In the genomic region with DNA sequence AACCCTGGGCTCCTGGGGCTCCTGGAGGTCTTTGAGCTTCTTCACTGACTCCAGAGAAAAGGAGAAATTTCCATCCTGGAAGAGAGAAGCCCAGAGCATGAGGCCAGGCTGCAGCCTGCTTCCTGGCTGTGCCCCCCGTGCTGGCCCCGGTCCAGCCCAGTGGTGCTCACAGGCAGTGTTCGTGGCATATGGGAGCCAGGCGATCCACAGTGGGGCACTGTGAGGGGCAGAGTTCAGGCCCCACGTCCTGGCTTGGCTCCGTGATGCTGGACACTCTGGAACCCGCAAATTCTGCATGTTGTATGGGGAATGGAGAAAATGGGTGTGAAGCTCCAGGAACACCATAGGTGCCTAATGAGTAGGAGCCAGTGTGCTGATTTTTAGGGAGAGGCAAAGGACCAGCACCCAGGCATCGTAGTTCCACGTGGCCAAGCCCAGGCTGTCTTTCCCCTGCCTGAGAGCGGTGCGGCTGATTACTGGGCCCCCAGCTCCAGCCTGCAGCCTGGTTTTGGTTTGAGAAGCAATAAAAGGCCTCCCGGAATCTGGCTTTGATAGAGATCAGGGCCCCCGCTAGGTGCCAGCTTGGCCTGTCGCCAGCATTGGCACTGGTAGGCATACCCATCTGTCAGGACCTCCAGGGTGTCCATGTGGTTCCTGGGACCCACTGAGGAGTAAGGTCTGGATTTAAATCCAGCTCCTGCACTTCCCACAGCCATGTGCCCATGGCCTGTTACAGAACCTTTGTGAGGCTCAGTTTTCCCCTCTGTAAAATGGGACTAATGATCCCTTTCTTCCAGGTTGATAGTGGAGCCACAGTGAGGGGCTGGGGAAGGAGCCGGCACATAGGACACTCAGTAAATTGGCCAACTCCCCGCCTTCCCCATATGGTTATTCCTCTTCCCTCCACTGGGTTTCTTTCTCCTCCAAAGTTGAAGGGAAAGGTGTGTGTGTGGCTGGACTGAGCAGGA, we compare ENCODE assay signal across 22 cellular contexts. TPM values are rescaled to one million over a fixed set of nuclear protein-coding genes. Genes with fewer than 3 reads are reported as not detected.
DNase-seq lines count a peak whose midpoint lies in the region; FAIRE-seq and TF ChIP-seq lines count a peak whose summit lies in the region.
"Had no signal": no experiment of that assay in that cellular context is flagged by ENCODE, and none has a peak within 500 bp of the region (broad histone marks: within the 10 kb centered on the region; RNA-seq: fewer than 3 reads in every experiment).

No MANE protein-coding gene starts in this region.

- DNase-seq in activated CD4-positive, CD25-positive, alpha-beta regulatory T cell treated with anti-CD3 and anti-CD28 coated beads, Interleukin-2, amount 50 U/mL, for 72 hours = peak; percentile 9
- no peak for DNase-seq in activated CD4-positive, CD25-positive, alpha-beta regulatory T cell (lab: John Stamatoyannopoulos, UW)
- DNase-seq in Peyer's patch (no peak), kidney (peak; percentile 64), thyroid gland (no peak), HPDE6-E6E7 (ENCODE audit: extremely low spot score) (no peak), NCI-H2029 (lab: John Stamatoyannopoulos, UW) (no peak)
- no peak for DNase-seq in effector memory CD4-positive, alpha-beta T cell
- DNase-seq: CD8-positive, alpha-beta T cell; GF-D8; NCI-H1436 treated with DMSO at 0.1 percent for 48 hours; NCI-H2107; NCI-H2227 treated with DMSO at 0.1 percent for 48 hours; NCI-H526; NK-92 treated with Interleukin-12 subunit alpha and Interleukin-12 subunit beta, amount 100 ng/mL, for 24 hours had no signal

- no peaks in the 10 kb centered on the region for H3K27me3 ChIP-seq in Peyer's patch
- H3K27me3 ChIP-seq in thyroid gland = no peaks in the 10 kb centered on the region
- H3K27me3 ChIP-seq in effector memory CD4-positive, alpha-beta T cell (replicated peaks; ENCODE audit: control insufficient read depth, insufficient read depth, low read length, poor library complexity, severe bottlenecking) = no peaks in the 10 kb centered on the region
- H3K27me3 ChIP-seq: BLaER1, SJCRH30 had no signal

- peak overlapping the region in 3 of 4 donors; percentile 57 to 96 (median 85) for H3K27ac ChIP-seq in Peyer's patch
- no peak overlapping the region for H3K27ac ChIP-seq in kidney (ENCODE audit: low read depth in 2 of 2, low read length in 2 of 2)
- peak overlapping the region in 2 of 3 donors; percentile 9 to 65 for H3K27ac ChIP-seq in thyroid gland
- no peak overlapping the region for H3K27ac ChIP-seq in effector memory CD4-positive, alpha-beta T cell (ENCODE audit: insufficient read depth, low read length, poor library complexity, severe bottlenecking)
- H3K27ac ChIP-seq: BLaER1, KMS-11, SJCRH30 had no signal

- no peak for TF ChIP-seq POLR2A in Peyer's patch (IDR thresholded peaks at IDR 0.05)
- TF ChIP-seq POLR2A in thyroid gland (IDR thresholded peaks at IDR 0.05) = no peak

- TF ChIP-seq CTCF in Peyer's patch (IDR thresholded peaks at IDR 0.05) (no peak), kidney (IDR thresholded peaks at IDR 0.05; ENCODE audit: borderline replicate concordance, extremely low read depth, insufficient read depth) (no peak), thyroid gland (IDR thresholded peaks at IDR 0.05) (no peak)

- H3K4me1 ChIP-seq in Peyer's patch (peaks cover 0 to 7% (median 0%) of the 10 kb centered on the region in 4 donors), kidney (ENCODE audit: control insufficient read depth in 1 of 2, insufficient read depth in 1 of 2, low read depth in 1 of 2, low read length in 2 of 2) (peaks cover 0 to 7% of the 10 kb centered on the region in 2 donors), thyroid gland (peaks cover 12 to 35% of the 10 kb centered on the region in 2 donors)
- no peaks in the 10 kb centered on the region for H3K4me1 ChIP-seq in effector memory CD4-positive, alpha-beta T cell (ENCODE audit: control insufficient read depth, insufficient read depth, low read length, poor library complexity, severe bottlenecking)

- H3K9me3 ChIP-seq in Peyer's patch = peaks cover 0 to 8% (median 0%) of the 10 kb centered on the region in 4 donors
- H3K9me3 ChIP-seq in kidney (ENCODE audit: control insufficient read depth in 1 of 2, low read length in 2 of 2) = peaks cover 0 to 7% of the 10 kb centered on the region in 2 donors
- H3K9me3 ChIP-seq in thyroid gland = no peaks in the 10 kb centered on the region
- no peaks in the 10 kb centered on the region for H3K9me3 ChIP-seq in effector memory CD4-positive, alpha-beta T cell (ENCODE audit: control insufficient read depth, low read length)
- H3K9me3 ChIP-seq: SJCRH30 had no signal

- no peak for FAIRE-seq in kidney (lab: Jason Lieb, UNC)
- FAIRE-seq: A204.1, H1 had no signal

- H3K36me3 ChIP-seq in Peyer's patch = no peaks in the 10 kb centered on the region
- H3K36me3 ChIP-seq in kidney (ENCODE audit: control insufficient read depth in 1 of 2, insufficient read depth in 2 of 2, low read length in 2 of 2) = no peaks in the 10 kb centered on the region
- H3K36me3 ChIP-seq in thyroid gland = no peaks in the 10 kb centered on the region
- no peaks in the 10 kb centered on the region for H3K36me3 ChIP-seq in effector memory CD4-positive, alpha-beta T cell (ENCODE audit: control insufficient read depth, insufficient read depth, low read length)
- H3K36me3 ChIP-seq: BLaER1, SJCRH30 had no signal

- H3K4me3 ChIP-seq in Peyer's patch (peak overlapping the region in 3 of 4 donors; percentile 17 to 57 (median 51)), kidney (ENCODE audit: low read length in 2 of 2) (no peak overlapping the region), thyroid gland (replicated peaks in 1 of 3) (no peak overlapping the region)
- no peak overlapping the region for H3K4me3 ChIP-seq in effector memory CD4-positive, alpha-beta T cell (ENCODE audit: insufficient read depth, low read depth, low read length, poor library complexity, severe bottlenecking)
- H3K4me3 ChIP-seq: BLaER1, SJCRH30 had no signal

- 89 to 91% methylated on average over 12 to 16 of the region's 16 CpGs for WGBS in thyroid gland, 2 donors

- no peak overlapping the region for H3K9ac ChIP-seq in kidney (ENCODE audit: low read length in 2 of 2)
- H3K9ac ChIP-seq: BLaER1, KMS-11 had no signal

- intact Hi-C loops in kidney (cut with DNase I) = no loop called here
- intact Hi-C loops in thyroid gland (cut with DNase I) = loop anchor here (10.0 kb wide), 1 partner anchor 579 kb away; no protein-coding TSS in a partner anchor

RNA-seq across cellular contexts. Expression of gene GUCA2A, which starts 0.7 kb away (rescaled TPM):
- 1,000 to 10,000 TPM in 3 of 4 donors, 10 to 100 TPM in 1; 27.2 to 4,654 (median 2,038) TPM for total RNA-seq in Peyer's patch
- total RNA-seq in kidney = not detected
- polyA plus RNA-seq in kidney (ENCODE audit: insufficient read depth, low read depth, low replicate concordance) = not detected
- total RNA-seq in thyroid gland = not detected
- total RNA-seq: CD8-positive, alpha-beta T cell; H1; M059J; OCI-LY7; SJCRH30 had no signal
- polyA plus RNA-seq: H1 had no signal

RNA-seq across cellular contexts. Expression of gene GUCA2B, which starts 10.6 kb away (rescaled TPM):
- 100 to 1,000 TPM in 3 of 4 donors, 10 to 100 TPM in 1; 35.5 to 708 (median 256) TPM for total RNA-seq in Peyer's patch
- total RNA-seq in kidney = not detected
- polyA plus RNA-seq in kidney (ENCODE audit: insufficient read depth, low read depth, low replicate concordance) = not detected
- total RNA-seq in thyroid gland = not detected
- total RNA-seq: CD8-positive, alpha-beta T cell; H1; M059J; OCI-LY7; SJCRH30 had no signal
- polyA plus RNA-seq: H1 had no signal

Comparison
In these comparisons a context has a peak if more than half of its experiments do, and no peak if none do; other contexts are left out.
1. DNase-seq: peak in activated CD4-positive, CD25-positive, alpha-beta regulatory T cell treated with anti-CD3 and anti-CD28 coated beads, Interleukin-2, amount 50 U/mL, for 72 hours (single experiment) and kidney (single experiment); none in activated CD4-positive, CD25-positive, alpha-beta regulatory T cell (0 of 4), Peyer's patch (0 of 3), thyroid gland (0 of 2), HPDE6-E6E7 (single experiment), NCI-H2029 (single experiment) and effector memory CD4-positive, alpha-beta T cell (0 of 3).
2. H3K27ac ChIP-seq: peak in Peyer's patch (3 of 4) and thyroid gland (2 of 3); none in kidney (0 of 2) and effector memory CD4-positive, alpha-beta T cell (single experiment).
3. H3K4me3 ChIP-seq: peak in Peyer's patch (3 of 4); none in kidney (0 of 2), thyroid gland (0 of 3) and effector memory CD4-positive, alpha-beta T cell (single experiment).
4. RNA of gene GUCA2A, which starts 0.7 kb away (total RNA-seq): 27.2 to 4,654 TPM in Peyer's patch; not detected in kidney (single experiment) and not detected in thyroid gland; every median in the first group is over 10 times any median in the second.
5. RNA of gene GUCA2B, which starts 10.6 kb away (total RNA-seq): 35.5 to 708 TPM in Peyer's patch; not detected in kidney (single experiment) and not detected in thyroid gland; every median in the first group is over 10 times any median in the second.